Comparison of ENCODE assay signal across 28 cellular contexts in genomic region chr2:95031726-95032116, GRCh38. TPM values are rescaled to one million over a fixed set of nuclear protein-coding genes. Genes with fewer than 3 reads are reported as not detected.
A peak's percentile ranks its signal among the peaks of the same experiment; 100 is the strongest.
DNase-seq lines count a peak whose midpoint lies in the region; ATAC-seq, FAIRE-seq and TF ChIP-seq lines count a peak whose summit lies in the region.
"Had no signal": no experiment of that assay in that cellular context is flagged by ENCODE, and none has a peak within 500 bp of the region (broad histone marks: within the 10 kb centered on the region; RNA-seq: fewer than 3 reads in every experiment).

No MANE protein-coding gene starts in this region.

- no peak overlapping the region for H3K27ac Mint-ChIP-seq in T-helper 1 cell treated with Interleukin-12 subunit alpha and Interleukin-12 subunit beta and Interleukin-4 antibody, amounts not matched to agents 30 μg/mL and 1 μg/mL, for 36 hours
- H3K27ac Mint-ChIP-seq in stimulated activated memory B cell treated with anti-CD40 and anti-IgM and Interleukin-4, amounts not matched to agents 10 μg/mL and 1 μg/mL and 100 μg/mL, for 72 hours, result no peak overlapping the region
- H3K27ac Mint-ChIP-seq: activated B cell treated with CpG ODN at 0.5 μM for 24 hours, brain, nephron had no signal

- peak overlapping the region; percentile 85 for H3K4me2 ChIP-seq in PC-9

- peak overlapping the region; percentile 25 for H3K4me3 Mint-ChIP-seq in T-helper 1 cell treated with Interleukin-12 subunit alpha and Interleukin-12 subunit beta and Interleukin-4 antibody, amounts not matched to agents 30 μg/mL and 1 μg/mL, for 36 hours
- H3K4me3 Mint-ChIP-seq in stimulated activated memory B cell treated with anti-CD40 and anti-IgM and Interleukin-4, amounts not matched to agents 10 μg/mL and 1 μg/mL and 100 μg/mL, for 72 hours, result no peak overlapping the region
- H3K4me3 Mint-ChIP-seq: activated B cell treated with CpG ODN at 0.5 μM for 24 hours; activated T-cell treated with anti-CD3 and anti-CD28 coated beads, Interleukin-2, amount 50 U/mL, for 4 hours; brain; nephron had no signal

- H3K27ac ChIP-seq in C4-2B, result peak overlapping the region; percentile 17
- H3K27ac ChIP-seq in PC-9, result peak overlapping the region; percentile 99
- H3K27ac ChIP-seq in kidney (ENCODE audit: low read depth in 2 of 2, low read length in 2 of 2), result peak overlapping the region; percentile 73
- H3K27ac ChIP-seq in ascending aorta, result no peak overlapping the region
- H3K27ac ChIP-seq: coronary artery, parathyroid adenoma had no signal

- CTCF ChIA-PET in PC-9 (lab: Charles Lee), result interaction anchor here (0.6 to 1.5 kb wide), 7 partner anchors 9 to 45 kb away, joined by 3 to 11 read pairs (median 5); no protein-coding TSS in a partner anchor

- POLR2A ChIA-PET in PC-9 (lab: Charles Lee; ENCODE audit: unreplicated experiment), result interaction anchor here (0.6 to 0.8 kb wide), 6 partner anchors 11 to 1826 kb away, joined by 3 to 7 read pairs (median 4); no protein-coding TSS in a partner anchor

- no peak for TF ChIP-seq CTCF in C4-2B (conservative IDR thresholded peaks at IDR 0.05)
- TF ChIP-seq CTCF in PC-9 (conservative IDR thresholded peaks at IDR 0.05), result no peak
- TF ChIP-seq CTCF in kidney (IDR thresholded peaks at IDR 0.05; ENCODE audit: borderline replicate concordance, extremely low read depth, insufficient read depth), result no peak
- no peak for TF ChIP-seq CTCF in ascending aorta (IDR thresholded peaks at IDR 0.05)

- H3K27me3 ChIP-seq in PC-9 (ENCODE audit: insufficient read depth, low read depth) (no peaks in the 10 kb centered on the region), ascending aorta (no peaks in the 10 kb centered on the region)

- H3K36me3 ChIP-seq in PC-9 (ENCODE audit: low read depth) (peaks cover 18% of the 10 kb centered on the region), kidney (ENCODE audit: control insufficient read depth in 1 of 2, insufficient read depth in 2 of 2, low read length in 2 of 2) (peaks cover 3 to 5% of the 10 kb centered on the region in 2 donors), ascending aorta (no peaks in the 10 kb centered on the region)

- H3K9me3 Mint-ChIP-seq in T-helper 1 cell treated with Interleukin-12 subunit alpha and Interleukin-12 subunit beta and Interleukin-4 antibody, amounts not matched to agents 30 μg/mL and 1 μg/mL, for 36 hours, result no peaks in the 10 kb centered on the region
- H3K9me3 Mint-ChIP-seq in stimulated activated memory B cell treated with anti-CD40 and anti-IgM and Interleukin-4, amounts not matched to agents 10 μg/mL and 1 μg/mL and 100 μg/mL, for 72 hours, result peaks cover 4% of the 10 kb centered on the region

- H3K4me1 ChIP-seq in PC-9 (replicated peaks; ENCODE audit: insufficient read depth), result peaks cover 100% of the 10 kb centered on the region
- peaks cover 22 to 36% of the 10 kb centered on the region in 2 donors for H3K4me1 ChIP-seq in kidney (ENCODE audit: control insufficient read depth in 1 of 2, insufficient read depth in 1 of 2, low read depth in 1 of 2, low read length in 2 of 2)
- H3K4me1 ChIP-seq in ascending aorta, result no peaks in the 10 kb centered on the region
- H3K4me1 ChIP-seq: parathyroid adenoma had no signal

- no peaks in the 10 kb centered on the region for H3K27me3 Mint-ChIP-seq in T-helper 1 cell treated with Interleukin-12 subunit alpha and Interleukin-12 subunit beta and Interleukin-4 antibody, amounts not matched to agents 30 μg/mL and 1 μg/mL, for 36 hours (ENCODE audit: low read depth)
- H3K27me3 Mint-ChIP-seq in stimulated activated memory B cell treated with anti-CD40 and anti-IgM and Interleukin-4, amounts not matched to agents 10 μg/mL and 1 μg/mL and 100 μg/mL, for 72 hours, result peaks cover 33% of the 10 kb centered on the region

- H3K4me3 ChIP-seq in PC-9 (peak overlapping the region; percentile 49; the same call in 1 of the 2 replicates), kidney (ENCODE audit: low read length in 2 of 2) (peak overlapping the region in 1 of 2 donors; percentile 18), ascending aorta (no peak overlapping the region)
- H3K4me3 ChIP-seq: coronary artery had no signal

- DNase-seq in T-helper 1 cell (no peak), PC-9 (peak; percentile 58 to 91), kidney (no peak), ascending aorta (ENCODE audit: low spot score in 2 of 2) (no peak)
- DNase-seq in stimulated activated CD4-positive, alpha-beta T cell treated with anti-CD3 and anti-CD28 coated beads, Interleukin-2, amount 100 ng/mL, for 24 hours, result no peak
- DNase-seq: 8988T; activated B cell treated with CpG ODN at 0.5 μM for 24 hours; activated T-cell treated with anti-CD3 and anti-CD28 coated beads, Interleukin-2, amount 50 U/mL, for 4 hours; AML-193; head of caudate nucleus; KBM-7; midbrain; NCI-H146; NCI-H510A treated with DMSO at 0.1 percent for 48 hours; NK-92 treated with Interleukin-12 subunit alpha and Interleukin-12 subunit beta, amount 100 ng/mL, for 24 hours; T-helper 9 cell had no signal

- H3K36me3 Mint-ChIP-seq in T-helper 1 cell treated with Interleukin-12 subunit alpha and Interleukin-12 subunit beta and Interleukin-4 antibody, amounts not matched to agents 30 μg/mL and 1 μg/mL, for 36 hours (ENCODE audit: low read depth), result peaks cover 54% of the 10 kb centered on the region
- H3K36me3 Mint-ChIP-seq in stimulated activated memory B cell treated with anti-CD40 and anti-IgM and Interleukin-4, amounts not matched to agents 10 μg/mL and 1 μg/mL and 100 μg/mL, for 72 hours, result no peaks in the 10 kb centered on the region
- H3K36me3 Mint-ChIP-seq: brain had no signal

- H4K20me1 ChIP-seq in PC-9 (ENCODE audit: insufficient read depth), result no peaks in the 10 kb centered on the region

- FAIRE-seq in kidney (lab: Jason Lieb, UNC), result no peak
- FAIRE-seq: endometrium, RCC 7860 had no signal

- H3F3A ChIP-seq in PC-9 (ENCODE audit: insufficient read depth, low read depth), result peaks cover 97% of the 10 kb centered on the region

- peaks cover 41% of the 10 kb centered on the region for H3K4me1 Mint-ChIP-seq in T-helper 1 cell treated with Interleukin-12 subunit alpha and Interleukin-12 subunit beta and Interleukin-4 antibody, amounts not matched to agents 30 μg/mL and 1 μg/mL, for 36 hours (ENCODE audit: low read depth)
- H3K4me1 Mint-ChIP-seq in stimulated activated memory B cell treated with anti-CD40 and anti-IgM and Interleukin-4, amounts not matched to agents 10 μg/mL and 1 μg/mL and 100 μg/mL, for 72 hours, result no peaks in the 10 kb centered on the region
- H3K4me1 Mint-ChIP-seq: activated B cell treated with CpG ODN at 0.5 μM for 24 hours had no signal

- no peak overlapping the region for H2AFZ ChIP-seq in PC-9
- H2AFZ ChIP-seq: parathyroid adenoma had no signal

- no peaks in the 10 kb centered on the region for H3K9me3 ChIP-seq in PC-9 (ENCODE audit: insufficient read depth, low read depth)
- H3K9me3 ChIP-seq in kidney (ENCODE audit: control insufficient read depth in 1 of 2, low read length in 2 of 2), result no peaks in the 10 kb centered on the region
- no peaks in the 10 kb centered on the region for H3K9me3 ChIP-seq in ascending aorta

- ATAC-seq in stimulated activated memory B cell treated with anti-CD40 and anti-IgM and Interleukin-4, amounts not matched to agents 10 μg/mL and 1 μg/mL and 100 μg/mL, for 72 hours, result no peak
- ATAC-seq: activated T-cell treated with anti-CD3 and anti-CD28 coated beads, Interleukin-2, amount 50 U/mL, for 4 hours; left lobe of liver; sciatic nerve had no signal

- H3K79me2 ChIP-seq in PC-9 (ENCODE audit: low read depth), result peaks cover 89% of the 10 kb centered on the region
- H3K79me2 ChIP-seq: parathyroid adenoma had no signal

- intact Hi-C loops in PC-9 (cut with micrococcal nuclease; ENCODE audit: unreplicated experiment) (loop anchor here (2.0 kb wide), 1 partner anchor 45 kb away; no protein-coding TSS in a partner anchor), kidney (cut with DNase I) (no loop called here), ascending aorta (cut with DNase I) (no loop called here)

- peak overlapping the region; percentile 34 to 56 for H3K9ac ChIP-seq in kidney (ENCODE audit: low read length in 2 of 2)
- H3K9ac ChIP-seq: parathyroid adenoma had no signal

- BruUV-seq in PC-9 (replicated peaks; lab: Mats Ljungman, UMichigan), result no TSS peak

- no peaks in the 10 kb centered on the region for H3K9me2 ChIP-seq in PC-9 (ENCODE audit: insufficient read depth)

RNA-seq across cellular contexts. Expression of gene MAL, which starts 6.2 kb away (rescaled TPM):
- total RNA-seq in PC-9 (2021) (146 and 171 TPM in 2 replicates), kidney (477 TPM), ascending aorta (not detected)
- 1,006 TPM for polyA plus RNA-seq in kidney (ENCODE audit: insufficient read depth, low read depth, low replicate concordance)
- total RNA-seq: activated B cell treated with CpG ODN at 0.5 μM for 24 hours, HT1080 had no signal

Comparison
In these comparisons a context has a peak if more than half of its experiments do, and no peak if none do; other contexts are left out.
1. DNase-seq: peak in PC-9 (2 of 2); none in T-helper 1 cell (0 of 5), kidney (single experiment), ascending aorta (0 of 2) and stimulated activated CD4-positive, alpha-beta T cell treated with anti-CD3 and anti-CD28 coated beads, Interleukin-2, amount 100 ng/mL, for 24 hours (0 of 2).
2. H3K27ac ChIP-seq: peak in C4-2B (single experiment), PC-9 (single experiment) and kidney (2 of 2); none in ascending aorta (0 of 2).
3. RNA of gene MAL, which starts 6.2 kb away (total RNA-seq): 477 TPM in kidney (single experiment) and 146 to 171 TPM in PC-9; not detected in ascending aorta (single experiment); every median in the first group is over 100 times any median in the second.